ENCODE assay signal across 16 cellular contexts in genomic region chr2:118292991-118293390, GRCh38.
"Had no signal": no experiment of that assay in that cellular context is flagged by ENCODE, and none has a peak within 500 bp of the region (broad histone marks: within the 10 kb centered on the region; RNA-seq: fewer than 3 reads in every experiment).

No MANE protein-coding gene starts in this region.

- DNase-seq: activated CD4-positive, alpha-beta T cell treated with anti-CD3 and anti-CD28 coated beads, Interleukin-2, amount 10 ng/mL, durations not matched to agents 7 days and 5 days; activated CD8-positive, alpha-beta memory T cell treated with anti-CD3 and anti-CD28 coated beads, Interleukin-2, amount 10 ng/mL, durations not matched to agents 7 days and 5 days; activated CD8-positive, alpha-beta T cell treated with anti-CD3 and anti-CD28 coated beads for 36 hours; activated effector memory CD4-positive, alpha-beta T cell treated with anti-CD3 and anti-CD28 coated beads, Interleukin-2, amount 50 U/mL, for 16 hours; activated naive CD4-positive, alpha-beta T cell treated with anti-CD3 and anti-CD28 coated beads, Interleukin-2, amount 10 ng/mL, durations not matched to agents 7 days and 5 days; activated T-cell treated with anti-CD3 and anti-CD28 coated beads for 4 hours; foreskin melanocyte; hippocampal formation; left ventricle myocardium inferior; naive thymus-derived CD8-positive, alpha-beta T cell; stimulated activated CD4-positive, alpha-beta T cell treated with anti-CD3 and anti-CD28 coated beads, Interleukin-4, amount 100 ng/mL, for 4 hours; stimulated activated naive CD8-positive, alpha-beta T cell treated with anti-CD3 and anti-CD28 coated beads, Interleukin-15, Interleukin-2, amounts not matched to agents 100 U/mL and 50 U/mL, for 24 hours; substantia nigra; T-cell; tibial artery had no signal

- ATAC-seq: activated CD4-positive, CD25-positive, alpha-beta regulatory T cell treated with anti-CD3 and anti-CD28 coated beads, Interleukin-2, amount 50 U/mL, for 24 hours; activated CD8-positive, alpha-beta memory T cell treated with anti-CD3 and anti-CD28 coated beads, Interleukin-2, amount 10 ng/mL, durations not matched to agents 7 days and 5 days; activated CD8-positive, alpha-beta T cell treated with anti-CD3 and anti-CD28 coated beads for 36 hours; naive thymus-derived CD8-positive, alpha-beta T cell; stimulated activated naive CD8-positive, alpha-beta T cell treated with anti-CD3 and anti-CD28 coated beads, Interleukin-15, Interleukin-2, amounts not matched to agents 100 U/mL and 50 U/mL, for 24 hours; T-cell had no signal
